ENCODE assay signal across 1 cellular context in genomic region chr1:197690074-197690473, GRCh38.
A peak's percentile ranks its signal among the peaks of the same experiment; 100 is the strongest.
TF ChIP-seq lines count a peak whose summit lies in the region.

No MANE protein-coding gene starts in this region.

TF ChIP-seq in K562, 482 proteins besides CTCF, POLR2A, EP300 and RAD21 (continued from another document):
- TF ChIP-seq JUN (IDR thresholded peaks at IDR 0.05; ENCODE audit: borderline replicate concordance, low read depth, low read length) (peak; percentile 14; the same call in 1 of the 2 replicates), JUN (CRISPR knock-in tag; IDR thresholded peaks at IDR 0.05; ENCODE audit: borderline replicate concordance) (no peak), PTTG1 (tag; IDR thresholded peaks at IDR 0.05; ENCODE audit: low read depth) (no peak), ZNF696 (CRISPR knock-in tag; conservative IDR thresholded peaks at IDR 0.05) (no peak), HINFP (tag; conservative IDR thresholded peaks at IDR 0.05; ENCODE audit: low read depth) (no peak), FOSL1 (tag; conservative IDR thresholded peaks at IDR 0.05) (peak; percentile 86), PTBP1 (IDR thresholded peaks at IDR 0.05; ENCODE audit: low read depth, low read length) (no peak), HMBOX1 (IDR thresholded peaks at IDR 0.05) (peak; percentile 61; the same call in 1 of the 2 replicates), THRA (IDR thresholded peaks at IDR 0.05) (no peak), CBX3 (IDR thresholded peaks at IDR 0.05; ENCODE audit: borderline replicate concordance in 1 of 2, low read length in 2 of 2) (no peak), BDP1 (IDR thresholded peaks at IDR 0.05; ENCODE audit: insufficient read depth, insufficient read length) (no peak), NUFIP1 (IDR thresholded peaks at IDR 0.05; ENCODE audit: partially characterized antibody) (no peak), PHB2 (IDR thresholded peaks at IDR 0.05; ENCODE audit: low read depth) (no peak), GATAD2B (IDR thresholded peaks at IDR 0.05; ENCODE audit: borderline replicate concordance) (no peak), E2F6 (IDR thresholded peaks at IDR 0.05; ENCODE audit: borderline replicate concordance in 1 of 2, extremely low read depth in 1 of 2, insufficient read depth in 1 of 2, insufficient read length in 1 of 2, low read depth in 1 of 2, low read length in 1 of 2, poor library complexity in 1 of 2, severe bottlenecking in 1 of 2) (no peak), PRDM10 (IDR thresholded peaks at IDR 0.05; ENCODE audit: partially characterized antibody) (no peak), TFAM (CRISPR knock-in tag; conservative IDR thresholded peaks at IDR 0.05) (no peak), HCFC1 (IDR thresholded peaks at IDR 0.05; ENCODE audit: low read depth, low read length) (no peak), TSC22D4 (tag; IDR thresholded peaks at IDR 0.05) (no peak), ELK1 (CRISPR knock-in tag; IDR thresholded peaks at IDR 0.05) (no peak)
TF ChIP-seq in K562: peak in this region for 13.
